Comparison of ENCODE assay signal across 30 cellular contexts in the genomic region with DNA sequence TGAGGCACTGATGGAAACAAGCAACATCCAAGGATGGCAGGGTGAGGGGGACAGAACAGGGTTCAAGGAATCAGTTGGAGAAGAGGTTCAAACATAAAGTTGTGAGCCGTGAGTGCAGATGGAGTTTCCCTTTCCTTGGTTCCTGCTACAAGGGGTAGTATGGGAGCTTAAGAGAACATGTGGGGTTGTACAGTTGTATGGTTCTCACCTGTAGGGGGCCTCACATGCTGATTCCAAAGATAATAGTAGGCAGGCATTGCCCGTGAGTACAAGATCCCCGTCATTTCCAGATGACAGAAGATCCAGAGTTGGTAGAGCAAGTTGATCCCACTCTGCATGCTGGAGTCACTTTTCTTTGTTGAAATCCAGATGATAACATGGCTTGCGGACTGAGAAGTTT.
DNase-seq lines count a peak whose midpoint lies in the region; ATAC-seq, FAIRE-seq and TF ChIP-seq lines count a peak whose summit lies in the region.
"Had no signal": no experiment of that assay in that cellular context is flagged by ENCODE, and none has a peak within 500 bp of the region (broad histone marks: within the 10 kb centered on the region; RNA-seq: fewer than 3 reads in every experiment).

No MANE protein-coding gene starts in this region.

- no peak for TF ChIP-seq POLR2A in H54 (IDR thresholded peaks at IDR 0.05; ENCODE audit: low read depth, low read length)

- no peak overlapping the region for H3K4me3 Mint-ChIP-seq in IgD-negative memory B cell
- H3K4me3 Mint-ChIP-seq in effector memory CD8-positive, alpha-beta T cell = no peak overlapping the region
- H3K4me3 Mint-ChIP-seq: activated CD4-positive, alpha-beta memory T cell treated with anti-CD3 and anti-CD28 coated beads for 36 hours; activated naive CD8-positive, alpha-beta T cell treated with anti-CD3 and anti-CD28 coated beads, Interleukin-2, amount 50 U/mL, for 24 hours; activated T-cell treated with anti-CD3 and anti-CD28 coated beads, Interleukin-2, amount 50 U/mL, for 72 hours; CD4-positive, CD25-positive, alpha-beta regulatory T cell; T-helper 1 cell treated with Interleukin-12 subunit alpha and Interleukin-12 subunit beta and Interleukin-4 antibody, amounts not matched to agents 30 μg/mL and 1 μg/mL, for 36 hours; type B pancreatic cell had no signal

- peaks cover 11% of the 10 kb centered on the region for H3K27me3 ChIP-seq in WERI-Rb-1 (ENCODE audit: insufficient read depth, low read depth, severe bottlenecking)
- H3K27me3 ChIP-seq: esophagus muscularis mucosa, heart right ventricle had no signal

- peak; percentile 38; the same call in 1 of the 2 replicates for TF ChIP-seq CTCF in WERI-Rb-1 (IDR thresholded peaks at IDR 0.05; ENCODE audit: low read depth, low read length)

- no peak overlapping the region for H3K4me3 ChIP-seq in WERI-Rb-1 (ENCODE audit: low read depth, low read length)
- H3K4me3 ChIP-seq: esophagus muscularis mucosa, heart right ventricle, skin epidermis had no signal

- DNase-seq in DMS53 (lab: John Stamatoyannopoulos, UW) = peak; percentile 3
- DNase-seq in DMS53 treated with DMSO at 0.1 percent for 48 hours (lab: John Stamatoyannopoulos, UW; ENCODE audit: unreplicated experiment) = no peak
- DNase-seq in WERI-Rb-1 = no peak
- DNase-seq in iPS-NIHi11 (ENCODE audit: low spot score) = peak; percentile 32
- no peak for DNase-seq in H54 (ENCODE audit: insufficient read length, low spot score)
- DNase-seq in effector memory CD8-positive, alpha-beta T cell = no peak
- no peak for DNase-seq in COR-L47 (lab: John Stamatoyannopoulos, UW)
- DNase-seq: 8988T; activated CD4-positive, alpha-beta memory T cell treated with anti-CD3 and anti-CD28 coated beads for 36 hours; activated CD4-positive, CD25-positive, alpha-beta regulatory T cell treated with anti-CD3 and anti-CD28 coated beads, Interleukin-2, amount 50 U/mL, for 72 hours; activated naive CD8-positive, alpha-beta T cell treated with anti-CD3 and anti-CD28 coated beads, Interleukin-2, amount 50 U/mL, for 24 hours; activated T-cell treated with anti-CD3 and anti-CD28 coated beads, Interleukin-2, amount 50 U/mL, for 72 hours; CD4-positive, CD25-positive, alpha-beta regulatory T cell; central memory CD4-positive, alpha-beta T cell; cortex of kidney; HCEC 1CT; heart right ventricle; NCI-H1048; NCI-H446; NCI-H774; stimulated activated naive CD4-positive, alpha-beta T cell had no signal

- H3K9me3 Mint-ChIP-seq in IgD-negative memory B cell = peaks cover 0 to 1% (median 0%) of the 10 kb centered on the region in 3 donors
- no peaks in the 10 kb centered on the region for H3K9me3 Mint-ChIP-seq in effector memory CD8-positive, alpha-beta T cell
- H3K9me3 Mint-ChIP-seq: activated CD4-positive, alpha-beta memory T cell treated with anti-CD3 and anti-CD28 coated beads for 36 hours; activated naive CD8-positive, alpha-beta T cell treated with anti-CD3 and anti-CD28 coated beads, Interleukin-2, amount 50 U/mL, for 24 hours; activated T-cell treated with anti-CD3 and anti-CD28 coated beads, Interleukin-2, amount 50 U/mL, for 72 hours; T-helper 1 cell treated with Interleukin-12 subunit alpha and Interleukin-12 subunit beta and Interleukin-4 antibody, amounts not matched to agents 30 μg/mL and 1 μg/mL, for 36 hours; type B pancreatic cell had no signal

- H3K27ac Mint-ChIP-seq in IgD-negative memory B cell = peak overlapping the region in 2 of 3 donors; percentile 14 to 73
- no peak overlapping the region for H3K27ac Mint-ChIP-seq in effector memory CD8-positive, alpha-beta T cell
- H3K27ac Mint-ChIP-seq: activated CD4-positive, alpha-beta memory T cell treated with anti-CD3 and anti-CD28 coated beads for 36 hours; activated naive CD8-positive, alpha-beta T cell treated with anti-CD3 and anti-CD28 coated beads, Interleukin-2, amount 50 U/mL, for 24 hours; activated T-cell treated with anti-CD3 and anti-CD28 coated beads, Interleukin-2, amount 50 U/mL, for 72 hours; CD4-positive, CD25-positive, alpha-beta regulatory T cell; T-helper 1 cell treated with Interleukin-12 subunit alpha and Interleukin-12 subunit beta and Interleukin-4 antibody, amounts not matched to agents 30 μg/mL and 1 μg/mL, for 36 hours; type B pancreatic cell had no signal

- H3K4me1 Mint-ChIP-seq in IgD-negative memory B cell = no peaks in the 10 kb centered on the region
- H3K4me1 Mint-ChIP-seq in effector memory CD8-positive, alpha-beta T cell (ENCODE audit: low read depth in 2 of 2) = no peaks in the 10 kb centered on the region
- H3K4me1 Mint-ChIP-seq: activated naive CD8-positive, alpha-beta T cell treated with anti-CD3 and anti-CD28 coated beads, Interleukin-2, amount 50 U/mL, for 24 hours; CD4-positive, CD25-positive, alpha-beta regulatory T cell had no signal

- no peak for FAIRE-seq in H54 (lab: Jason Lieb, UNC)
- FAIRE-seq: astrocyte, D721Med, frontal cortex, GM12892 had no signal

- H3K36me3 Mint-ChIP-seq in IgD-negative memory B cell = no peaks in the 10 kb centered on the region
- H3K36me3 Mint-ChIP-seq in effector memory CD8-positive, alpha-beta T cell (ENCODE audit: insufficient read depth) = no peaks in the 10 kb centered on the region
- H3K36me3 Mint-ChIP-seq: activated CD4-positive, alpha-beta memory T cell treated with anti-CD3 and anti-CD28 coated beads for 36 hours; CD4-positive, CD25-positive, alpha-beta regulatory T cell had no signal

- no peak overlapping the region for H3K27ac ChIP-seq in WERI-Rb-1
- H3K27ac ChIP-seq: esophagus muscularis mucosa, heart right ventricle, skin epidermis had no signal

- no peaks in the 10 kb centered on the region for H3K36me3 ChIP-seq in WERI-Rb-1
- H3K36me3 ChIP-seq: esophagus muscularis mucosa had no signal

- H3K9me3 ChIP-seq in WERI-Rb-1 (ENCODE audit: severe bottlenecking) = no peaks in the 10 kb centered on the region
- H3K9me3 ChIP-seq: esophagus muscularis mucosa, heart right ventricle had no signal

- no peak for ATAC-seq in effector memory CD8-positive, alpha-beta T cell (replicated peaks)
- ATAC-seq: activated naive CD8-positive, alpha-beta T cell treated with anti-CD3 and anti-CD28 coated beads, Interleukin-2, amount 50 U/mL, for 24 hours; activated T-cell treated with anti-CD3 and anti-CD28 coated beads, Interleukin-2, amount 50 U/mL, for 72 hours; heart right ventricle had no signal

- peaks cover 2% of the 10 kb centered on the region for H3K27me3 Mint-ChIP-seq in IgD-negative memory B cell
- peaks cover 32 to 51% of the 10 kb centered on the region in 2 donors for H3K27me3 Mint-ChIP-seq in effector memory CD8-positive, alpha-beta T cell
- H3K27me3 Mint-ChIP-seq: CD4-positive, CD25-positive, alpha-beta regulatory T cell had no signal

Comparison
In these comparisons a context has a peak if more than half of its experiments do, and no peak if none do; other contexts are left out.
1. DNase-seq: peak in DMS53 (single experiment) and iPS-NIHi11 (single experiment); none in DMS53 treated with DMSO at 0.1 percent for 48 hours (single experiment), WERI-Rb-1 (single experiment), H54 (single experiment), effector memory CD8-positive, alpha-beta T cell (0 of 3) and COR-L47 (single experiment).
2. H3K27ac Mint-ChIP-seq: peak in IgD-negative memory B cell (2 of 3); none in effector memory CD8-positive, alpha-beta T cell (0 of 2).